1 cellular context compared by ENCODE assay signal in the genomic region with DNA sequence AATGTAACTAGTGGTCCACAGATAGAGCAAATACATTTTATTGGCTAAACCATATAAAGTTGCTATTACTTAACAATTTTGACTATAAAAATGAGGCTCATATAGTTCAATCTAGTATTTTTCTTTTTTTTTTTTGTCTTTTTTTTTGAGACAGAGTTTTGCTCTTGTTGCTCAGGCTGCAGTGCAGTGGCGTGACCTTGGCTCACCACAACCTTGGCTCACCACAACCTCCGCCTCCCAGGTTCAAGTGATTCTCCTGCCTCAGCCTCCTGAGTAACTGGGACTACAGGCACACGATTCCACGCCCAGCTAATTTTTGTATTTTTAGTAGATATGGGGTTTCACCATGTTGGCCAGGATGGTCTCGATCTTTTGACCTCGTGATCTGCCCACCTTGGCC.
TF ChIP-seq lines count a peak whose summit lies in the region.

No MANE protein-coding gene starts in this region.

TF ChIP-seq in GM12878, 131 proteins besides CTCF, POLR2A, EP300 and RAD21:
- peak; percentile 11; the same call in 1 of the 2 replicates for TF ChIP-seq RUNX3 (IDR thresholded peaks at IDR 0.05; ENCODE audit: low read length)
